Comparison of ENCODE assay signal across 1 cellular context in the genomic region with DNA sequence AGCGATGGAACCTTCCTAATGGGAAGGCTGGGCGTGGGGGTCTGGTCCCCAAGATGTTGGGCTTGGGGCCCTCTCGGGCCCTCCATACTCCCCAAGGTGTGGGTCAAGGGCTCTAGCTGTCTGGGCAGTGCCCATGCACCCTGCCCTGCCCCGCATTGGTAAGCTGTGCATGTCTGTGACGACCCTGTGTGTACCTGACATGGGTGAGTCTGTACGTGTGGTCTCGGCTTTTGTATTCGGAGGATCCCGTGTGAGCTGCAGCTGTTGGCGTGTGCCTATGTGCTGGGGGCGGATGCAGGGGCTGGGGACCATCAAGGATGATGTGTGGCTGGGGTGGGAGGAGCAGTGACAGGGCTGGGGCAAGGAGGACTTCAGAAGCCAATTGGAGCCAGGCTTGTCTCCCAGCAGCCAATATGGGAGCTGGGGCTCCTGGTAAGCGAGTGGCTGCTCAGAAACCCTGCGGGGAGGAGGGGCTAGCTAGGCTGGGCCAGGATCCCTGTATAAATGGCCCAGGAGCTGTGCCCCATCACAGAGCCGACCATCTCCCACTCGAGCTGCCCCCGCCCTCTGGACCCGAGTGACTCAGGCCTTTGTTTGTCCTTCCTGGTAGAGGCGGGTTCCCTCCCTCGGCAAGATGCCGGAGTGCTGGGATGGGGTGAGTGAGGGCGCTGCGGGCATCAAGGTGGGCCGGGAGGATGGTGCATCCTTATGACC.
TF ChIP-seq lines count a peak whose summit lies in the region.

A gene with protein sequence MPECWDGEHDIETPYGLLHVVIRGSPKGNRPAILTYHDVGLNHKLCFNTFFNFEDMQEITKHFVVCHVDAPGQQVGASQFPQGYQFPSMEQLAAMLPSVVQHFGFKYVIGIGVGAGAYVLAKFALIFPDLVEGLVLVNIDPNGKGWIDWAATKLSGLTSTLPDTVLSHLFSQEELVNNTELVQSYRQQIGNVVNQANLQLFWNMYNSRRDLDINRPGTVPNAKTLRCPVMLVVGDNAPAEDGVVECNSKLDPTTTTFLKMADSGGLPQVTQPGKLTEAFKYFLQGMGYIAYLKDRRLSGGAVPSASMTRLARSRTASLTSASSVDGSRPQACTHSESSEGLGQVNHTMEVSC (plus strand): TSS at position 529 of the 714 bp plus-strand sequence. CDS start 106 bp downstream, at position 635.

TF ChIP-seq in HEK293, 187 proteins besides CTCF, POLR2A, EP300 and RAD21 (continued from another document and continues in another):
- TF ChIP-seq SETDB1 (IDR thresholded peaks at IDR 0.05; ENCODE audit: insufficient read length, low read length), result no peak
- no peak for TF ChIP-seq ZNF433 (tag by site-specific recombination; IDR thresholded peaks at IDR 0.05; ENCODE audit: low read depth)
- no peak for TF ChIP-seq ZNF24 (tag by site-specific recombination; IDR thresholded peaks at IDR 0.05)
- TF ChIP-seq ZNF843 (tag by site-specific recombination; IDR thresholded peaks at IDR 0.05), result no peak
- TF ChIP-seq YY2 (tag by site-specific recombination; IDR thresholded peaks at IDR 0.05), result peak; percentile 51; the same call in 1 of the 2 replicates
- TF ChIP-seq ZSCAN30 (tag by site-specific recombination; IDR thresholded peaks at IDR 0.05), result no peak
- TF ChIP-seq ZNF133 (tag by site-specific recombination; IDR thresholded peaks at IDR 0.05), result no peak
- no peak for TF ChIP-seq ZFP41 (tag by site-specific recombination; IDR thresholded peaks at IDR 0.05; ENCODE audit: borderline replicate concordance)
- no peak for TF ChIP-seq KLF8 (tag by site-specific recombination; IDR thresholded peaks at IDR 0.05)
- TF ChIP-seq GFI1B (tag by site-specific recombination; IDR thresholded peaks at IDR 0.05), result no peak
- TF ChIP-seq ZNF837 (tag by site-specific recombination; IDR thresholded peaks at IDR 0.05), result no peak
- no peak for TF ChIP-seq ZNF785 (tag by site-specific recombination; IDR thresholded peaks at IDR 0.05)
- TF ChIP-seq, protein P1, sequence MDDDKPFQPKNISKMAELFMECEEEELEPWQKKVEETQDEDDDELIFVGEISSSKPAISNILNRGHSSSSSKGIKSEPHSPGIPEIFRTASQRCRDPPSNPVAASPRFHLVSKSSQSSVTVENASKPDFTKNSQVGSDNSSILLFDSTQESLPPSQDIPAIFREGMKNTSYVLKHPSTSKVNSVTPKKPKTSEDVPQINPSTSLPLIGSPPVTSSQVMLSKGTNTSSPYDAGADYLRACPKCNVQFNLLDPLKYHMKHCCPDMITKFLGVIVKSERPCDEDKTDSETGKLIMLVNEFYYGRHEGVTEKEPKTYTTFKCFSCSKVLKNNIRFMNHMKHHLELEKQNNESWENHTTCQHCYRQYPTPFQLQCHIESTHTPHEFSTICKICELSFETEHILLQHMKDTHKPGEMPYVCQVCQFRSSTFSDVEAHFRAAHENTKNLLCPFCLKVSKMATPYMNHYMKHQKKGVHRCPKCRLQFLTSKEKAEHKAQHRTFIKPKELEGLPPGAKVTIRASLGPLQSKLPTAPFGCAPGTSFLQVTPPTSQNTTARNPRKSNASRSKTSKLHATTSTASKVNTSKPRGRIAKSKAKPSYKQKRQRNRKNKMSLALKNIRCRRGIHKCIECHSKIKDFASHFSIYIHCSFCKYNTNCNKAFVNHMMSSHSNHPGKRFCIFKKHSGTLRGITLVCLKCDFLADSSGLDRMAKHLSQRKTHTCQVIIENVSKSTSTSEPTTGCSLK (tag by site-specific recombination; IDR thresholded peaks at IDR 0.05), result no peak
- TF ChIP-seq SP3 (tag by site-specific recombination; IDR thresholded peaks at IDR 0.05), result peak; percentile 60; the same call in 1 of the 2 replicates
- no peak for TF ChIP-seq ZNF324 (tag by site-specific recombination; IDR thresholded peaks at IDR 0.05)
- TF ChIP-seq ZBTB21 (tag by site-specific recombination; IDR thresholded peaks at IDR 0.05), result no peak
- TF ChIP-seq ZNF792 (tag by site-specific recombination; IDR thresholded peaks at IDR 0.05), result no peak
- no peak for TF ChIP-seq ZNF23 (tag by site-specific recombination; IDR thresholded peaks at IDR 0.05; ENCODE audit: borderline replicate concordance)
- peak; percentile 74 for TF ChIP-seq ZBTB17 (tag by site-specific recombination; IDR thresholded peaks at IDR 0.05)
- TF ChIP-seq ZNF311 (tag by site-specific recombination; IDR thresholded peaks at IDR 0.05; ENCODE audit: borderline replicate concordance), result no peak
- TF ChIP-seq ZNF184 (tag by site-specific recombination; IDR thresholded peaks at IDR 0.05), result no peak
- TF ChIP-seq YY1 (tag by site-specific recombination; IDR thresholded peaks at IDR 0.05), result no peak
- no peak for TF ChIP-seq ZNF624 (tag by site-specific recombination; IDR thresholded peaks at IDR 0.05)
- no peak for TF ChIP-seq ZFP69B (tag by site-specific recombination; IDR thresholded peaks at IDR 0.05)
- TF ChIP-seq, protein P2, sequence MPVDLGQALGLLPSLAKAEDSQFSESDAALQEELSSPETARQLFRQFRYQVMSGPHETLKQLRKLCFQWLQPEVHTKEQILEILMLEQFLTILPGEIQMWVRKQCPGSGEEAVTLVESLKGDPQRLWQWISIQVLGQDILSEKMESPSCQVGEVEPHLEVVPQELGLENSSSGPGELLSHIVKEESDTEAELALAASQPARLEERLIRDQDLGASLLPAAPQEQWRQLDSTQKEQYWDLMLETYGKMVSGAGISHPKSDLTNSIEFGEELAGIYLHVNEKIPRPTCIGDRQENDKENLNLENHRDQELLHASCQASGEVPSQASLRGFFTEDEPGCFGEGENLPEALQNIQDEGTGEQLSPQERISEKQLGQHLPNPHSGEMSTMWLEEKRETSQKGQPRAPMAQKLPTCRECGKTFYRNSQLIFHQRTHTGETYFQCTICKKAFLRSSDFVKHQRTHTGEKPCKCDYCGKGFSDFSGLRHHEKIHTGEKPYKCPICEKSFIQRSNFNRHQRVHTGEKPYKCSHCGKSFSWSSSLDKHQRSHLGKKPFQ (tag by site-specific recombination; IDR thresholded peaks at IDR 0.05), result no peak
- 0 out of 2 replicates have a peak, but pooled peaks have one; percentile 42 for TF ChIP-seq KLF16 (tag by site-specific recombination; IDR thresholded peaks at IDR 0.05)
- TF ChIP-seq IKZF3 (tag by site-specific recombination; IDR thresholded peaks at IDR 0.05), result no peak
- no peak for TF ChIP-seq ZNF248 (tag by site-specific recombination; IDR thresholded peaks at IDR 0.05)
- no peak for TF ChIP-seq ZNF211 (tag by site-specific recombination; IDR thresholded peaks at IDR 0.05; ENCODE audit: low read depth)
- peak; percentile 91 for TF ChIP-seq ZXDB (tag by site-specific recombination; IDR thresholded peaks at IDR 0.05)
- TF ChIP-seq ZNF266 (tag by site-specific recombination; IDR thresholded peaks at IDR 0.05; ENCODE audit: low read depth), result no peak
- no peak for TF ChIP-seq MYNN (tag by site-specific recombination; IDR thresholded peaks at IDR 0.05; ENCODE audit: borderline replicate concordance)
- TF ChIP-seq HOXC10 (CRISPR knock-in tag; IDR thresholded peaks at IDR 0.05), result no peak
- TF ChIP-seq, protein P3, sequence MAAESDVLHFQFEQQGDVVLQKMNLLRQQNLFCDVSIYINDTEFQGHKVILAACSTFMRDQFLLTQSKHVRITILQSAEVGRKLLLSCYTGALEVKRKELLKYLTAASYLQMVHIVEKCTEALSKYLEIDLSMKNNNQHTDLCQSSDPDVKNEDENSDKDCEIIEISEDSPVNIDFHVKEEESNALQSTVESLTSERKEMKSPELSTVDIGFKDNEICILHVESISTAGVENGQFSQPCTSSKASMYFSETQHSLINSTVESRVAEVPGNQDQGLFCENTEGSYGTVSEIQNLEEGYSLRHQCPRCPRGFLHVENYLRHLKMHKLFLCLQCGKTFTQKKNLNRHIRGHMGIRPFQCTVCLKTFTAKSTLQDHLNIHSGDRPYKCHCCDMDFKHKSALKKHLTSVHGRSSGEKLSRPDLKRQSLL (tag by site-specific recombination; IDR thresholded peaks at IDR 0.05), result no peak
- no peak for TF ChIP-seq ZNF214 (tag by site-specific recombination; IDR thresholded peaks at IDR 0.05; ENCODE audit: borderline replicate concordance)
- no peak for TF ChIP-seq ZNF548 (tag by site-specific recombination; IDR thresholded peaks at IDR 0.05)
- TF ChIP-seq, protein P4, sequence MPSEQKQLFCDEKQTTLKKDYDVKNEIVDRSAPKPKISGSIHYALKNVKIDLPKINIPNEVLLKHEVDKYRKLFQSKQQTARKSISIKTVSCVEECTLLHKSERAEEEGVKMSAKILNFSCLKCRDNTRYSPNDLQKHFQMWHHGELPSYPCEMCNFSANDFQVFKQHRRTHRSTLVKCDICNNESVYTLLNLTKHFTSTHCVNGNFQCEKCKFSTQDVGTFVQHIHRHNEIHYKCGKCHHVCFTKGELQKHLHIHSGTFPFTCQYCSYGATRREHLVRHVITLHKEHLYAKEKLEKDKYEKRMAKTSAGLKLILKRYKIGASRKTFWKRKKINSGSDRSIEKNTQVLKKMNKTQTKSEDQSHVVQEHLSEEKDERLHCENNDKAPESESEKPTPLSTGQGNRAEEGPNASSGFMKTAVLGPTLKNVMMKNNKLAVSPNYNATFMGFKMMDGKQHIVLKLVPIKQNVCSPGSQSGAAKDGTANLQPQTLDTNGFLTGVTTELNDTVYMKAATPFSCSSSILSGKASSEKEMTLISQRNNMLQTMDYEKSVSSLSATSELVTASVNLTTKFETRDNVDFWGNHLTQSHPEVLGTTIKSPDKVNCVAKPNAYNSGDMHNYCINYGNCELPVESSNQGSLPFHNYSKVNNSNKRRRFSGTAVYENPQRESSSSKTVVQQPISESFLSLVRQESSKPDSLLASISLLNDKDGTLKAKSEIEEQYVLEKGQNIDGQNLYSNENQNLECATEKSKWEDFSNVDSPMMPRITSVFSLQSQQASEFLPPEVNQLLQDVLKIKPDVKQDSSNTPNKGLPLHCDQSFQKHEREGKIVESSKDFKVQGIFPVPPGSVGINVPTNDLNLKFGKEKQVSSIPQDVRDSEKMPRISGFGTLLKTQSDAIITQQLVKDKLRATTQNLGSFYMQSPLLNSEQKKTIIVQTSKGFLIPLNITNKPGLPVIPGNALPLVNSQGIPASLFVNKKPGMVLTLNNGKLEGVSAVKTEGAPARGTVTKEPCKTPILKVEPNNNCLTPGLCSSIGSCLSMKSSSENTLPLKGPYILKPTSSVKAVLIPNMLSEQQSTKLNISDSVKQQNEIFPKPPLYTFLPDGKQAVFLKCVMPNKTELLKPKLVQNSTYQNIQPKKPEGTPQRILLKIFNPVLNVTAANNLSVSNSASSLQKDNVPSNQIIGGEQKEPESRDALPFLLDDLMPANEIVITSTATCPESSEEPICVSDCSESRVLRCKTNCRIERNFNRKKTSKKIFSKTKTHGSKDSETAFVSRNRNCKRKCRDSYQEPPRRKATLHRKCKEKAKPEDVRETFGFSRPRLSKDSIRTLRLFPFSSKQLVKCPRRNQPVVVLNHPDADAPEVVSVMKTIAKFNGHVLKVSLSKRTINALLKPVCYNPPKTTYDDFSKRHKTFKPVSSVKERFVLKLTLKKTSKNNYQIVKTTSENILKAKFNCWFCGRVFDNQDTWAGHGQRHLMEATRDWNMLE (tag by site-specific recombination; conservative IDR thresholded peaks at IDR 0.05; ENCODE audit: low read depth), result no peak
- TF ChIP-seq ZNF239 (tag by site-specific recombination; IDR thresholded peaks at IDR 0.05), result no peak
- TF ChIP-seq MEIS1 (CRISPR knock-in tag; IDR thresholded peaks at IDR 0.05; ENCODE audit: borderline replicate concordance), result no peak
- TF ChIP-seq, protein P5, sequence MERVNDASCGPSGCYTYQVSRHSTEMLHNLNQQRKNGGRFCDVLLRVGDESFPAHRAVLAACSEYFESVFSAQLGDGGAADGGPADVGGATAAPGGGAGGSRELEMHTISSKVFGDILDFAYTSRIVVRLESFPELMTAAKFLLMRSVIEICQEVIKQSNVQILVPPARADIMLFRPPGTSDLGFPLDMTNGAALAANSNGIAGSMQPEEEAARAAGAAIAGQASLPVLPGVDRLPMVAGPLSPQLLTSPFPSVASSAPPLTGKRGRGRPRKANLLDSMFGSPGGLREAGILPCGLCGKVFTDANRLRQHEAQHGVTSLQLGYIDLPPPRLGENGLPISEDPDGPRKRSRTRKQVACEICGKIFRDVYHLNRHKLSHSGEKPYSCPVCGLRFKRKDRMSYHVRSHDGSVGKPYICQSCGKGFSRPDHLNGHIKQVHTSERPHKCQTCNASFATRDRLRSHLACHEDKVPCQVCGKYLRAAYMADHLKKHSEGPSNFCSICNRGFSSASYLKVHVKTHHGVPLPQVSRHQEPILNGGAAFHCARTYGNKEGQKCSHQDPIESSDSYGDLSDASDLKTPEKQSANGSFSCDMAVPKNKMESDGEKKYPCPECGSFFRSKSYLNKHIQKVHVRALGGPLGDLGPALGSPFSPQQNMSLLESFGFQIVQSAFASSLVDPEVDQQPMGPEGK (tag by site-specific recombination; IDR thresholded peaks at IDR 0.05), result peak; percentile 71
- TF ChIP-seq ZNF776 (tag by site-specific recombination; IDR thresholded peaks at IDR 0.05; ENCODE audit: borderline replicate concordance), result no peak
- no peak for TF ChIP-seq ZNF202 (tag by site-specific recombination; IDR thresholded peaks at IDR 0.05; ENCODE audit: borderline replicate concordance)
- no peak for TF ChIP-seq TCF7L2 (IDR thresholded peaks at IDR 0.05; ENCODE audit: borderline replicate concordance, low read depth, low read length)
- TF ChIP-seq ZNF571 (tag by site-specific recombination; IDR thresholded peaks at IDR 0.05), result no peak
- TF ChIP-seq ZNF169 (tag by site-specific recombination; IDR thresholded peaks at IDR 0.05), result no peak
- TF ChIP-seq ZNF677 (tag by site-specific recombination; IDR thresholded peaks at IDR 0.05), result no peak
- TF ChIP-seq, protein P6, sequence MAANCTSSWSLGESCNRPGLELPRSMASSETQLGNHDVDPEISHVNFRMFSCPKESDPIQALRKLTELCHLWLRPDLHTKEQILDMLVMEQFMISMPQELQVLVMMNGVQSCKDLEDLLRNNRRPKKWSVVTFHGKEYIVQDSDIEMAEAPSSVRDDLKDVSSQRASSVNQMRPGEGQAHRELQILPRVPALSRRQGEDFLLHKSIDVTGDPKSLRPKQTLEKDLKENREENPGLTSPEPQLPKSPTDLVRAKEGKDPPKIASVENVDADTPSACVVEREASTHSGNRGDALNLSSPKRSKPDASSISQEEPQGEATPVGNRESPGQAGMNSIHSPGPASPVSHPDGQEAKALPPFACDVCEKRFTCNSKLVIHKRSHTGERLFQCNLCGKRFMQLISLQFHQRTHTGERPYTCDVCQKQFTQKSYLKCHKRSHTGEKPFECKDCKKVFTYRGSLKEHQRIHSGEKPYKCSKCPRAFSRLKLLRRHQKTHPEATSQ (tag by site-specific recombination; IDR thresholded peaks at IDR 0.05), result no peak
- TF ChIP-seq ZNF366 (tag by site-specific recombination; conservative IDR thresholded peaks at IDR 0.05), result peak; percentile 44
- no peak for TF ChIP-seq BCL11A (tag by site-specific recombination; IDR thresholded peaks at IDR 0.05; ENCODE audit: low read depth)
- TF ChIP-seq EGR2 (tag by site-specific recombination; IDR thresholded peaks at IDR 0.05; ENCODE audit: low read depth), result peak; percentile 87
- TF ChIP-seq RBAK (tag by site-specific recombination; IDR thresholded peaks at IDR 0.05), result no peak
- no peak for TF ChIP-seq KLF7 (tag by site-specific recombination; IDR thresholded peaks at IDR 0.05; ENCODE audit: borderline replicate concordance)
- no peak for TF ChIP-seq PRDM1 (tag by site-specific recombination; IDR thresholded peaks at IDR 0.05)
